Comparison of ENCODE assay signal across 8 cellular contexts in genomic region chr14:65411656-65412188, GRCh38. TPM values are rescaled to one million over a fixed set of nuclear protein-coding genes. Genes with fewer than 3 reads are reported as not detected.
DNase-seq lines count a peak whose midpoint lies in the region; ATAC-seq and TF ChIP-seq lines count a peak whose summit lies in the region.

No MANE protein-coding gene starts in this region.

- DNase-seq in AG08396 (ENCODE audit: low spot score) (peak; percentile 94), NCI-H345 (lab: John Stamatoyannopoulos, UW) (peak; percentile 92), chondrocyte (ENCODE audit: low spot score) (peak; percentile 96), kidney tubule cell (ENCODE audit: low spot score) (peak; percentile 93)
- DNase-seq in activated CD4-positive, alpha-beta T cell treated with anti-CD3 and anti-CD28 coated beads for 24 hours (ENCODE audit: low read depth in 2 of 2), result peak; percentile 67
- peak; percentile 48 to 54 for DNase-seq in stimulated activated CD4-positive, alpha-beta T cell treated with anti-CD3 and anti-CD28 coated beads, Interleukin-1b, Interleukin-23, amount 100 ng/mL, for 1 hour (ENCODE audit: low read depth in 2 of 2)

- H3K27me3 Mint-ChIP-seq in chondrocyte (ENCODE audit: low read depth), result no peaks in the 10 kb centered on the region

- peak overlapping the region; percentile 98 for H3K27ac Mint-ChIP-seq in chondrocyte (ENCODE audit: unreplicated experiment)

- TF ChIP-seq CTCF in chondrocyte (IDR thresholded peaks at IDR 0.05), result no peak

- H3K4me1 Mint-ChIP-seq in chondrocyte (ENCODE audit: low read depth), result peaks cover 18% of the 10 kb centered on the region

- no peaks in the 10 kb centered on the region for H3K36me3 Mint-ChIP-seq in chondrocyte (ENCODE audit: low read depth)

- peak overlapping the region; percentile 95 for H3K4me3 Mint-ChIP-seq in chondrocyte (ENCODE audit: unreplicated experiment)

- no peaks in the 10 kb centered on the region for H3K9me3 Mint-ChIP-seq in chondrocyte (ENCODE audit: low read depth)

- ATAC-seq in GM18873 (IDR thresholded peaks at IDR 0.05; ENCODE audit: low FRiP score, unreplicated experiment) (peak; percentile 38), HG03139 (IDR thresholded peaks at IDR 0.05; ENCODE audit: unreplicated experiment) (peak; percentile 51)

RNA-seq across cellular contexts. Expression of gene FUT8, which starts 0.8 kb away (rescaled TPM):
- total RNA-seq in chondrocyte, result 18.1 to 34.1 TPM (median 19.0 TPM) in 3 replicates

Comparison
In these comparisons a context has a peak if more than half of its experiments do, and no peak if none do; other contexts are left out.
1. Peak in every context shown above with its lines: DNase-seq and ATAC-seq.